In genomic region chr2:151409601-151410484, GRCh38 we compare ENCODE assay signal across 1 cellular context.
TF ChIP-seq lines count a peak whose summit lies in the region.

Gene RIF1 (plus strand): TSS chr2:151409902. CDS start chr2:151410424, 522 bp downstream.

TF ChIP-seq in GM23338, 12 proteins besides CTCF, POLR2A, EP300 and RAD21 (continued from another document):
- TF ChIP-seq ZNF331 (CRISPR knock-in tag; IDR thresholded peaks at IDR 0.05; ENCODE audit: low read depth): no peak
- TF ChIP-seq ETS1 (IDR thresholded peaks at IDR 0.05): peak; percentile 84; the same call in 1 of the 2 replicates
- no peak for TF ChIP-seq EZH2phosphoT487 (IDR thresholded peaks at IDR 0.05; ENCODE audit: unreplicated experiment)
- no peak for TF ChIP-seq JUNB (IDR thresholded peaks at IDR 0.05; ENCODE audit: unreplicated experiment)
TF ChIP-seq in GM23338: peak in this region for 3.
